Comparison of ENCODE assay signal across 8 cellular contexts in genomic region chr12:67772276-67773169, GRCh38.
A peak's percentile ranks its signal among the peaks of the same experiment; 100 is the strongest.
DNase-seq lines count a peak whose midpoint lies in the region; ATAC-seq lines count a peak whose summit lies in the region.

No MANE protein-coding gene starts in this region.

- POLR2A ChIA-PET in CD4-positive, alpha-beta memory T cell (lab: Charles Lee; ENCODE audit: partially characterized antibody) = interaction anchor here (0.7 kb wide), 1 partner anchor 240 kb away, joined by 4 read pairs; no protein-coding TSS in a partner anchor

- H3K4me3 ChIP-seq in mesodermal cell (ENCODE audit: extremely low read depth, insufficient read depth, low read length, poor library complexity, severe bottlenecking) = no peak overlapping the region
- H3K4me3 ChIP-seq in CD4-positive, alpha-beta memory T cell (ENCODE audit: low read length in 2 of 2) = no peak overlapping the region

- CTCF ChIA-PET in CD4-positive, alpha-beta memory T cell (lab: Charles Lee; ENCODE audit: partially characterized antibody) = no interaction called here

- H3K4me1 ChIP-seq in mesodermal cell (ENCODE audit: control insufficient read depth, insufficient read depth, low read length, poor library complexity, severe bottlenecking) = peaks cover 23% of the 10 kb centered on the region
- H3K4me1 ChIP-seq in CD4-positive, alpha-beta memory T cell (ENCODE audit: insufficient read depth, low read length) = no peaks in the 10 kb centered on the region

- WGBS in mesodermal cell (ENCODE audit: insufficient coverage in 2 of 2), 2 experiments = 61% methylated on average over 3 of the region's 11 CpGs

- ATAC-seq in HG02623 (IDR thresholded peaks at IDR 0.05; ENCODE audit: unreplicated experiment) = no peak
- ATAC-seq in HG02852 (IDR thresholded peaks at IDR 0.05; ENCODE audit: unreplicated experiment) = no peak

- H3K4me1 Mint-ChIP-seq in CD4-positive, alpha-beta memory T cell = peaks cover 0 to 3% (median 0%) of the 10 kb centered on the region in 4 donors

- H3K4me3 Mint-ChIP-seq in CD4-positive, alpha-beta memory T cell = no peak overlapping the region

- H3K27ac ChIP-seq in cingulate gyrus (ENCODE audit: low read depth, low read length) (peak overlapping the region; percentile 54), mesodermal cell (ENCODE audit: low read depth, low read length, severe bottlenecking) (peak overlapping the region; percentile 94)
- H3K27ac ChIP-seq in CD4-positive, alpha-beta memory T cell (ENCODE audit: low read depth, low read length) = no peak overlapping the region

- intact Hi-C loops in CD4-positive, alpha-beta memory T cell (cut with micrococcal nuclease) = no loop called here

- no peaks in the 10 kb centered on the region for H3K9me3 ChIP-seq in mesodermal cell (ENCODE audit: control insufficient read depth, low read length)
- H3K9me3 ChIP-seq in CD4-positive, alpha-beta memory T cell (ENCODE audit: control insufficient read depth in 1 of 2, low read length in 2 of 2) = no peaks in the 10 kb centered on the region

- no peaks in the 10 kb centered on the region for H3K9me3 Mint-ChIP-seq in CD4-positive, alpha-beta memory T cell

- H3K36me3 ChIP-seq in mesodermal cell (ENCODE audit: control insufficient read depth, insufficient read depth, low read length) = no peaks in the 10 kb centered on the region
- no peaks in the 10 kb centered on the region for H3K36me3 ChIP-seq in CD4-positive, alpha-beta memory T cell (ENCODE audit: insufficient read depth, low read length)

- H3K27ac Mint-ChIP-seq in CD4-positive, alpha-beta memory T cell = no peak overlapping the region

- H3K27me3 Mint-ChIP-seq in CD4-positive, alpha-beta memory T cell = no peaks in the 10 kb centered on the region

- no peaks in the 10 kb centered on the region for H3K36me3 Mint-ChIP-seq in CD4-positive, alpha-beta memory T cell

- DNase-seq in AG08396 (ENCODE audit: low spot score) = peak; percentile 55
- DNase-seq in NCI-H1417 treated with DMSO at 0.1 percent for 48 hours (lab: John Stamatoyannopoulos, UW) = peak; percentile 7
- no peak for DNase-seq in activated CD4-positive, CD25-positive, alpha-beta regulatory T cell treated with anti-CD3 and anti-CD28 coated beads, Interleukin-2, amount 50 U/mL, for 72 hours
- no peak for DNase-seq in CD4-positive, alpha-beta memory T cell

- no peaks in the 10 kb centered on the region for H3K27me3 ChIP-seq in CD4-positive, alpha-beta memory T cell (ENCODE audit: insufficient read depth, low read length)

Comparison
In these comparisons a context has a peak if more than half of its experiments do, and no peak if none do; other contexts are left out.
1. DNase-seq: peak in AG08396 (single experiment) and NCI-H1417 treated with DMSO at 0.1 percent for 48 hours (single experiment); none in activated CD4-positive, CD25-positive, alpha-beta regulatory T cell treated with anti-CD3 and anti-CD28 coated beads, Interleukin-2, amount 50 U/mL, for 72 hours (single experiment) and CD4-positive, alpha-beta memory T cell (0 of 5).